17 cellular contexts compared by ENCODE assay signal in the genomic region with DNA sequence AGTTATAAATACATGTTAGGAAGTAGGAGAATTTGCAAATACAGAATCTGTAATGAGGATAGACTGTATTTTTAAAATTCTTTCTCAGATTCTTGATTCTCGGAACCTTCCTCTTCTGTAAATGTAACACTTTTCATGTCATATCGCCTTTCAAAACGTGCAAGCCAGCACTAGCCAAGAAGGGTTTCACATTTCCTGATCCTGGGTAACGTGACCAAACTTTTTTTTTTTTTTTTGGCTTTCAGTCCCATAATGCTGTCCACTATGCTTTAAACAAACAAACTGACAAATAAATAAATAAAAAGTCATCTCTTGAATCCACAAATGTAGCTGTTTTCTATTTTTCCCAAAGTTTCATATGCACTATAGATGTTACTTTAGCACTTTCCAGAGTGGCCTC.
A peak's percentile ranks its signal among the peaks of the same experiment; 100 is the strongest.
DNase-seq lines count a peak whose midpoint lies in the region; ATAC-seq and TF ChIP-seq lines count a peak whose summit lies in the region.
"Had no signal": no experiment of that assay in that cellular context is flagged by ENCODE, and none has a peak within 500 bp of the region (broad histone marks: within the 10 kb centered on the region; RNA-seq: fewer than 3 reads in every experiment).

No MANE protein-coding gene starts in this region.

- no peak for DNase-seq in activated T-cell treated with anti-CD3 and anti-CD28 coated beads, Interleukin-2, amount 50 U/mL, for 72 hours
- no peak for DNase-seq in activated T-cell treated with anti-CD3 and anti-CD28 coated beads, Interleukin-2, amount 50 U/mL, for 48 hours
- peak; percentile 61 for DNase-seq in Karpas-422
- DNase-seq in activated T-helper 1 cell treated with anti-CD3 and anti-CD28 coated beads, Interleukin-12 subunit alpha, Interleukin-12 subunit beta, Interleukin-2, Interleukin-4 antibody, amounts not matched to agents 30 ng/mL and 10 ng/mL and 1 ng/mL, durations not matched to agents 14 hours and 24 hours and 36 hours (ENCODE audit: low spot score) = no peak
- DNase-seq in Kasumi-1 (lab: John Stamatoyannopoulos, UW) = no peak
- no peak for DNase-seq in iPS-NIHi7 (ENCODE audit: extremely low spot score)
- DNase-seq: ACHN, NCI-H1092 treated with DMSO at 0.1 percent for 48 hours, NCI-H146, NCI-H2029 treated with DMSO at 0.1 percent for 48 hours, NCI-H510A, NCI-H774, SHP77 had no signal

- H3K9ac ChIP-seq in Karpas-422 (ENCODE audit: low read length) = peak overlapping the region; percentile 43

- H3K79me2 ChIP-seq in Karpas-422 (ENCODE audit: low read length) = peaks cover 93% of the 10 kb centered on the region

- H3K27ac Mint-ChIP-seq in activated T-cell treated with anti-CD3 and anti-CD28 coated beads, Interleukin-2, amount 50 U/mL, for 72 hours = peak overlapping the region; percentile 43
- peak overlapping the region; percentile 81 for H3K27ac Mint-ChIP-seq in activated T-helper 1 cell treated with anti-CD3 and anti-CD28 coated beads, Interleukin-12 subunit alpha, Interleukin-12 subunit beta, Interleukin-2, Interleukin-4 antibody, amounts not matched to agents 30 ng/mL and 10 ng/mL and 1 ng/mL, durations not matched to agents 14 hours and 24 hours and 36 hours

- peaks cover 0 to 2% of the 10 kb centered on the region in 2 donors for H3K9me3 Mint-ChIP-seq in activated T-cell treated with anti-CD3 and anti-CD28 coated beads, Interleukin-2, amount 50 U/mL, for 72 hours
- H3K9me3 Mint-ChIP-seq in activated T-helper 1 cell treated with anti-CD3 and anti-CD28 coated beads, Interleukin-12 subunit alpha, Interleukin-12 subunit beta, Interleukin-2, Interleukin-4 antibody, amounts not matched to agents 30 ng/mL and 10 ng/mL and 1 ng/mL, durations not matched to agents 14 hours and 24 hours and 36 hours = no peaks in the 10 kb centered on the region
- H3K9me3 Mint-ChIP-seq: IgD-negative memory B cell had no signal

- H3K27me3 ChIP-seq in Karpas-422 (ENCODE audit: low read length) = no peaks in the 10 kb centered on the region
- no peaks in the 10 kb centered on the region for H3K27me3 ChIP-seq in neutrophil

- H3K9me2 ChIP-seq in Karpas-422 (replicated peaks; ENCODE audit: insufficient read depth, low read length) = no peaks in the 10 kb centered on the region

- peak overlapping the region; percentile 22; the same call in 1 of the 2 replicates for H3K4me3 ChIP-seq in Karpas-422 (ENCODE audit: low read length)
- no peak overlapping the region for H3K4me3 ChIP-seq in neutrophil (ENCODE audit: low read depth in 1 of 2, low read length in 1 of 2)

- no peaks in the 10 kb centered on the region for H4K20me1 ChIP-seq in Karpas-422 (ENCODE audit: insufficient read depth, low read depth, low read length)

- peak overlapping the region in 1 of 2 donors; percentile 47 for H3K4me3 Mint-ChIP-seq in activated T-cell treated with anti-CD3 and anti-CD28 coated beads, Interleukin-2, amount 50 U/mL, for 72 hours
- H3K4me3 Mint-ChIP-seq in activated T-helper 1 cell treated with anti-CD3 and anti-CD28 coated beads, Interleukin-12 subunit alpha, Interleukin-12 subunit beta, Interleukin-2, Interleukin-4 antibody, amounts not matched to agents 30 ng/mL and 10 ng/mL and 1 ng/mL, durations not matched to agents 14 hours and 24 hours and 36 hours = no peak overlapping the region

- H3K27me3 Mint-ChIP-seq in activated T-cell treated with anti-CD3 and anti-CD28 coated beads, Interleukin-2, amount 50 U/mL, for 72 hours (ENCODE audit: low read depth) = peaks cover 20% of the 10 kb centered on the region
- H3K27me3 Mint-ChIP-seq in activated T-helper 1 cell treated with anti-CD3 and anti-CD28 coated beads, Interleukin-12 subunit alpha, Interleukin-12 subunit beta, Interleukin-2, Interleukin-4 antibody, amounts not matched to agents 30 ng/mL and 10 ng/mL and 1 ng/mL, durations not matched to agents 14 hours and 24 hours and 36 hours (ENCODE audit: insufficient read depth) = no peaks in the 10 kb centered on the region
- H3K27me3 Mint-ChIP-seq: IgD-negative memory B cell had no signal

- TF ChIP-seq CTCF in neutrophil (IDR thresholded peaks at IDR 0.05) = no peak

- no peak for ATAC-seq in activated T-cell treated with anti-CD3 and anti-CD28 coated beads, Interleukin-2, amount 50 U/mL, for 72 hours (replicated peaks in 1 of 2)
- ATAC-seq in GM21447 (IDR thresholded peaks at IDR 0.05; ENCODE audit: unreplicated experiment) = no peak

- H3K27ac ChIP-seq in Karpas-422 (ENCODE audit: low read length) (peak overlapping the region; percentile 83), neutrophil (peak overlapping the region; percentile 17)
- H3K27ac ChIP-seq: C4-2B had no signal

- H3K36me3 Mint-ChIP-seq in activated T-cell treated with anti-CD3 and anti-CD28 coated beads, Interleukin-2, amount 50 U/mL, for 72 hours (ENCODE audit: insufficient read depth in 2 of 2) = peaks cover 0 to 6% of the 10 kb centered on the region in 2 donors
- H3K36me3 Mint-ChIP-seq in activated T-helper 1 cell treated with anti-CD3 and anti-CD28 coated beads, Interleukin-12 subunit alpha, Interleukin-12 subunit beta, Interleukin-2, Interleukin-4 antibody, amounts not matched to agents 30 ng/mL and 10 ng/mL and 1 ng/mL, durations not matched to agents 14 hours and 24 hours and 36 hours (ENCODE audit: low read depth) = no peaks in the 10 kb centered on the region

- H3K4me2 ChIP-seq in Karpas-422 (ENCODE audit: low read depth, low read length, poor library complexity, severe bottlenecking) = peak overlapping the region; percentile 54

- peaks cover 48% of the 10 kb centered on the region for H3K4me1 Mint-ChIP-seq in activated T-cell treated with anti-CD3 and anti-CD28 coated beads, Interleukin-2, amount 50 U/mL, for 72 hours (ENCODE audit: low read depth)
- H3K4me1 Mint-ChIP-seq in activated T-helper 1 cell treated with anti-CD3 and anti-CD28 coated beads, Interleukin-12 subunit alpha, Interleukin-12 subunit beta, Interleukin-2, Interleukin-4 antibody, amounts not matched to agents 30 ng/mL and 10 ng/mL and 1 ng/mL, durations not matched to agents 14 hours and 24 hours and 36 hours (ENCODE audit: low read depth) = peaks cover 53% of the 10 kb centered on the region

- intact Hi-C loops in activated T-helper 1 cell treated with anti-CD3 and anti-CD28 coated beads, Interleukin-12 subunit alpha, Interleukin-12 subunit beta, Interleukin-2, Interleukin-4 antibody, amounts not matched to agents 30 ng/mL and 10 ng/mL and 1 ng/mL, durations not matched to agents 14 hours and 24 hours and 36 hours (cut with micrococcal nuclease) = loop anchor here (1.0 to 5.0 kb wide), 7 partner anchors 18 to 695 kb away; a partner anchor contains a TSS

- H3K4me1 ChIP-seq in Karpas-422 (ENCODE audit: low read length) = peaks cover 73% of the 10 kb centered on the region
- peaks cover 16 to 18% of the 10 kb centered on the region in 2 experiments for H3K4me1 ChIP-seq in neutrophil (ENCODE audit: control insufficient read depth in 1 of 2, insufficient read depth in 1 of 2, low read depth in 1 of 2, low read length in 1 of 2)

- no peak overlapping the region; the same call in 1 of the 2 replicates for H2AFZ ChIP-seq in Karpas-422 (ENCODE audit: low read length)

- H3K36me3 ChIP-seq in Karpas-422 (ENCODE audit: insufficient read depth, low read length) (peaks cover 4% of the 10 kb centered on the region; the same call in 1 of the 2 replicates), neutrophil (no peaks in the 10 kb centered on the region)

- H3K9me3 ChIP-seq in Karpas-422 (ENCODE audit: low read length) (no peaks in the 10 kb centered on the region), neutrophil (no peaks in the 10 kb centered on the region)
